20 cellular contexts compared by ENCODE assay signal in genomic region chr2:24508878-24509277, GRCh38. TPM values are rescaled to one million over a fixed set of nuclear protein-coding genes. Genes with fewer than 3 reads are reported as not detected.
DNase-seq lines count a peak whose midpoint lies in the region; ATAC-seq and TF ChIP-seq lines count a peak whose summit lies in the region.
"Had no signal": no experiment of that assay in that cellular context is flagged by ENCODE, and none has a peak within 500 bp of the region (broad histone marks: within the 10 kb centered on the region; RNA-seq: fewer than 3 reads in every experiment).

No MANE protein-coding gene starts in this region.

- no peak overlapping the region for H3K9ac ChIP-seq in mesenchymal stem cell (ENCODE audit: low read length)

- no peaks in the 10 kb centered on the region for H3K9me3 ChIP-seq in mesenchymal stem cell (ENCODE audit: control insufficient read depth, low read length)
- H3K9me3 ChIP-seq in Caco-2, result no peaks in the 10 kb centered on the region
- H3K9me3 ChIP-seq: tibial nerve had no signal

- POLR2A ChIA-PET in Caco-2 (lab: Charles Lee), result no interaction called here

- no peak overlapping the region for H2AFZ ChIP-seq in mesenchymal stem cell (ENCODE audit: low read depth, low read length)
- H2AFZ ChIP-seq: GM23338 had no signal

- H3K27ac Mint-ChIP-seq in activated naive CD8-positive, alpha-beta T cell treated with anti-CD3 and anti-CD28 coated beads, Interleukin-2, amount 50 U/mL, for 24 hours, result peak overlapping the region; percentile 26
- no peak overlapping the region for H3K27ac Mint-ChIP-seq in Caco-2 (ENCODE audit: unreplicated experiment)
- H3K27ac Mint-ChIP-seq: GM23338 had no signal

- no peak overlapping the region for H2BK12ac ChIP-seq in mesenchymal stem cell (ENCODE audit: low read length in 2 of 2)

- H2BK5ac ChIP-seq in mesenchymal stem cell (ENCODE audit: low read depth, low read length, poor library complexity, severe bottlenecking), result no peak overlapping the region

- no peak overlapping the region for H3K14ac ChIP-seq in mesenchymal stem cell (ENCODE audit: low read length in 2 of 2)

- H2BK15ac ChIP-seq in mesenchymal stem cell (ENCODE audit: low read depth, poor library complexity, severe bottlenecking), result no peak overlapping the region

- ATAC-seq in activated naive CD8-positive, alpha-beta T cell treated with anti-CD3 and anti-CD28 coated beads, Interleukin-2, amount 50 U/mL, for 24 hours, result no peak
- ATAC-seq: GM23338, left ventricle myocardium superior, Right ventricle myocardium inferior had no signal

- H3K4me3 ChIP-seq in mesenchymal stem cell (ENCODE audit: insufficient read depth in 1 of 2, low read depth in 1 of 2, low read length in 2 of 2), result no peak overlapping the region
- H3K4me3 ChIP-seq in Caco-2 (ENCODE audit: low read depth, low read length), result no peak overlapping the region
- H3K4me3 ChIP-seq: GM23338, tibial nerve had no signal

- CTCF ChIA-PET in Caco-2 (lab: Charles Lee), result no interaction called here

- TF ChIP-seq CTCF in Caco-2 (IDR thresholded peaks at IDR 0.05; ENCODE audit: insufficient read depth in 1 of 2, low read depth in 1 of 2, low read length in 1 of 2, severe bottlenecking in 1 of 2, unreplicated experiment in 1 of 2), result no peak

- H3K27me3 Mint-ChIP-seq in activated naive CD8-positive, alpha-beta T cell treated with anti-CD3 and anti-CD28 coated beads, Interleukin-2, amount 50 U/mL, for 24 hours, result no peaks in the 10 kb centered on the region
- no peaks in the 10 kb centered on the region for H3K27me3 Mint-ChIP-seq in Caco-2 (ENCODE audit: insufficient read depth, unreplicated experiment)
- H3K27me3 Mint-ChIP-seq: naive B cell had no signal

- H3K4me1 Mint-ChIP-seq in activated naive CD8-positive, alpha-beta T cell treated with anti-CD3 and anti-CD28 coated beads, Interleukin-2, amount 50 U/mL, for 24 hours, result peaks cover 83% of the 10 kb centered on the region
- peaks cover 7% of the 10 kb centered on the region for H3K4me1 Mint-ChIP-seq in Caco-2 (ENCODE audit: low read depth, unreplicated experiment)

- H3K27me3 ChIP-seq in mesenchymal stem cell (ENCODE audit: control insufficient read depth in 1 of 2, insufficient read depth in 1 of 2, low read length in 2 of 2) (no peaks in the 10 kb centered on the region), Caco-2 (replicated peaks; ENCODE audit: control insufficient read depth, insufficient read depth, low read length) (no peaks in the 10 kb centered on the region)
- H3K27me3 ChIP-seq: tibial nerve had no signal

- no peak overlapping the region for H3K27ac ChIP-seq in mesenchymal stem cell (ENCODE audit: low read length, poor library complexity, severe bottlenecking)
- H3K27ac ChIP-seq: tibial nerve had no signal

- DNase-seq in NCI-H146 (lab: John Stamatoyannopoulos, UW), result peak; percentile 1
- no peak for DNase-seq in NCI-H146 treated with DMSO at 0.1 percent for 48 hours (lab: John Stamatoyannopoulos, UW; ENCODE audit: unreplicated experiment)
- peak; percentile 3 for DNase-seq in HCEC 1CT
- DNase-seq in activated naive CD8-positive, alpha-beta T cell treated with anti-CD3 and anti-CD28 coated beads, Interleukin-2, amount 50 U/mL, for 24 hours, result no peak
- peak; percentile 22 for DNase-seq in mesenchymal stem cell
- no peak for DNase-seq in cerebellum (ENCODE audit: low spot score)
- DNase-seq in NCI-H2171 (lab: John Stamatoyannopoulos, UW), result no peak
- no peak for DNase-seq in Caco-2
- DNase-seq: 8988T, hypothalamus, Kasumi-1, left ventricle myocardium superior, naive B cell, NCI-H187 treated with DMSO at 0.1 percent for 48 hours, NCI-H82, retina had no signal

- no peak overlapping the region for H3K4me2 ChIP-seq in mesenchymal stem cell (ENCODE audit: low read length, poor library complexity, severe bottlenecking)
- H3K4me2 ChIP-seq: GM23338 had no signal

- no peak overlapping the region for H2AK5ac ChIP-seq in mesenchymal stem cell (ENCODE audit: low read length, severe bottlenecking)

- no peaks in the 10 kb centered on the region for H3K4me1 ChIP-seq in mesenchymal stem cell (ENCODE audit: control insufficient read depth, insufficient read depth, low read depth, low read length)
- H3K4me1 ChIP-seq in Caco-2, result no peaks in the 10 kb centered on the region

- H4K91ac ChIP-seq in mesenchymal stem cell (ENCODE audit: low read length), result no peak overlapping the region

- peaks cover 21% of the 10 kb centered on the region for H3K79me1 ChIP-seq in mesenchymal stem cell (replicated peaks; ENCODE audit: low read length, poor library complexity, severe bottlenecking)

- no CpG with 5 or more reads among the region's 1 CpG for WGBS in mesenchymal stem cell

- H3K36me3 ChIP-seq in mesenchymal stem cell (ENCODE audit: control insufficient read depth in 1 of 2, insufficient read depth in 2 of 2, low read depth in 1 of 2, low read length in 2 of 2) (no peaks in the 10 kb centered on the region), Caco-2 (ENCODE audit: control insufficient read depth, insufficient read depth, low read length) (no peaks in the 10 kb centered on the region)
- H3K36me3 ChIP-seq: tibial nerve had no signal

- intact Hi-C loops in Caco-2 (cut with micrococcal nuclease; ENCODE audit: unreplicated experiment), result no loop called here

- no peak overlapping the region for H3K23ac ChIP-seq in mesenchymal stem cell (ENCODE audit: low read length in 2 of 2)

- no peak overlapping the region for H2BK120ac ChIP-seq in mesenchymal stem cell (ENCODE audit: low read depth, low read length)

- no peaks in the 10 kb centered on the region for H3K9me3 Mint-ChIP-seq in activated naive CD8-positive, alpha-beta T cell treated with anti-CD3 and anti-CD28 coated beads, Interleukin-2, amount 50 U/mL, for 24 hours
- H3K9me3 Mint-ChIP-seq in Caco-2 (ENCODE audit: unreplicated experiment), result no peaks in the 10 kb centered on the region
- H3K9me3 Mint-ChIP-seq: activated T-helper 2 cell treated with anti-CD3 and anti-CD28 coated beads, Interferon-gamma antibody, Interleukin-2, Interleukin-4, amounts not matched to agents 10 μg/mL and 5 μg/mL and 100 μg/mL, durations not matched to agents 14 hours and 24 hours and 36 hours; GM23338; naive B cell had no signal

- H3K4ac ChIP-seq in mesenchymal stem cell (ENCODE audit: low read depth in 1 of 2, low read length in 2 of 2), result no peak overlapping the region

- H3K4me3 Mint-ChIP-seq in activated naive CD8-positive, alpha-beta T cell treated with anti-CD3 and anti-CD28 coated beads, Interleukin-2, amount 50 U/mL, for 24 hours, result no peak overlapping the region
- no peak overlapping the region for H3K4me3 Mint-ChIP-seq in Caco-2 (ENCODE audit: unreplicated experiment)
- H3K4me3 Mint-ChIP-seq: GM23338 had no signal

- peaks cover 8% of the 10 kb centered on the region for H3K36me3 Mint-ChIP-seq in activated naive CD8-positive, alpha-beta T cell treated with anti-CD3 and anti-CD28 coated beads, Interleukin-2, amount 50 U/mL, for 24 hours (ENCODE audit: low read depth)
- H3K36me3 Mint-ChIP-seq in Caco-2 (ENCODE audit: insufficient read depth, unreplicated experiment), result no peaks in the 10 kb centered on the region
- H3K36me3 Mint-ChIP-seq: naive B cell had no signal

- no peak overlapping the region for H3K18ac ChIP-seq in mesenchymal stem cell (ENCODE audit: low read depth in 1 of 2, low read length in 2 of 2)

- no TSS peak for BruUV-seq in Caco-2 (replicated peaks; lab: Mats Ljungman, UMichigan)

- H4K8ac ChIP-seq in mesenchymal stem cell (ENCODE audit: low read length), result no peak overlapping the region

RNA-seq across cellular contexts. Expression of gene NCOA1, which starts 17.8 kb away (rescaled TPM):
- polyA plus RNA-seq in mesenchymal stem cell (2013, experiment 1 of 2), result 15.8 TPM
- polyA plus RNA-seq in mesenchymal stem cell (2013, experiment 2 of 2), result 15.6 TPM
- total RNA-seq in cerebellum, result 111 TPM
- total RNA-seq in Caco-2 (2022), result 34.7 and 37.1 TPM in 2 replicates

Comparison
In these comparisons a context has a peak if more than half of its experiments do, and no peak if none do; other contexts are left out.
1. DNase-seq: peak in NCI-H146 (single experiment), HCEC 1CT (single experiment) and mesenchymal stem cell (single experiment); none in NCI-H146 treated with DMSO at 0.1 percent for 48 hours (single experiment), activated naive CD8-positive, alpha-beta T cell treated with anti-CD3 and anti-CD28 coated beads, Interleukin-2, amount 50 U/mL, for 24 hours (single experiment), cerebellum (single experiment), NCI-H2171 (single experiment) and Caco-2 (0 of 2).